ENCODE assay signal across 8 cellular contexts in genomic region chr3:184361532-184361931, GRCh38. TPM values are rescaled to one million over a fixed set of nuclear protein-coding genes. Genes with fewer than 3 reads are reported as not detected.
DNase-seq lines count a peak whose midpoint lies in the region; ATAC-seq and TF ChIP-seq lines count a peak whose summit lies in the region.

TSS of gene CLCN2 (minus strand) at chr3:184361605. CDS start at chr3:184361479, 126 bp downstream.
TSS of gene POLR2H (plus strand) at chr3:184361710. CDS start at chr3:184363493, 1,783 bp downstream.

- H3K4me3 ChIP-seq in foreskin fibroblast (ENCODE audit: low read depth in 1 of 2, low read length in 2 of 2): peak within 1 kb of the TSS; percentile 62 to 80
- peak within 1 kb of the TSS; percentile 70 for H3K4me3 ChIP-seq in neural cell (ENCODE audit: low read length)
- H3K4me3 ChIP-seq in thyroid gland (replicated peaks in 1 of 3): peak within 1 kb of the TSS; percentile 56 to 85 (median 76)

- no peaks in the 10 kb centered on the region for H3K9me2 ChIP-seq in neural cell (ENCODE audit: insufficient read depth, low read length)

- peak in 2 of 3 experiments; percentile 37 to 51 for DNase-seq in activated CD8-positive, alpha-beta memory T cell treated with anti-CD3 and anti-CD28 coated beads for 48 hours (ENCODE audit: low read depth in 2 of 3, low spot score in 2 of 3)
- DNase-seq in activated CD8-positive, alpha-beta memory T cell treated with anti-CD3 and anti-CD28 coated beads for 24 hours: no peak
- DNase-seq in NCI-H526 treated with DMSO at 0.1 percent for 48 hours (lab: John Stamatoyannopoulos, UW): peak; percentile 49
- DNase-seq in foreskin fibroblast: peak; percentile 65 to 88
- DNase-seq in thyroid gland: peak; percentile 65 to 68

- H3K9ac ChIP-seq in neural cell (ENCODE audit: low read length): peak within 1 kb of the TSS; percentile 90

- TF ChIP-seq CTCF in foreskin fibroblast (IDR thresholded peaks at IDR 0.05; ENCODE audit: low read depth, low read length): no peak
- no peak for TF ChIP-seq CTCF in neural cell (IDR thresholded peaks at IDR 0.05; ENCODE audit: poor library complexity, severe bottlenecking)
- TF ChIP-seq CTCF in thyroid gland (IDR thresholded peaks at IDR 0.05): no peak

- 1% methylated on average over 21 of the region's 56 CpGs; no CpG with 5 or more reads in 1 of the 2 donors for WGBS in thyroid gland, 2 donors

- peak within 1 kb of the TSS; percentile 94 for H3K4me3 Mint-ChIP-seq in activated T-helper 17 cell treated with anti-CD3 and anti-CD28 coated beads, Interleukin-2, amount 50 U/mL, for 72 hours

- H3K36me3 ChIP-seq in neural cell (ENCODE audit: insufficient read depth, low read length) (no peaks in the 10 kb centered on the region), thyroid gland (peaks cover 0 to 3% of the 10 kb centered on the region in 2 donors)

- H3K9me3 Mint-ChIP-seq in activated T-helper 17 cell treated with anti-CD3 and anti-CD28 coated beads, Interleukin-2, amount 50 U/mL, for 72 hours: no peaks in the 10 kb centered on the region

- H3K4me1 ChIP-seq in thyroid gland: peaks cover 21 to 26% of the 10 kb centered on the region in 2 donors

- H3K9me3 ChIP-seq in neural cell (ENCODE audit: low read length) (no peaks in the 10 kb centered on the region), thyroid gland (no peaks in the 10 kb centered on the region)

- no peak for TF ChIP-seq RAD21 in neural cell (conservative IDR thresholded peaks at IDR 0.05)

- peaks cover 35% of the 10 kb centered on the region for H3K36me3 Mint-ChIP-seq in activated T-helper 17 cell treated with anti-CD3 and anti-CD28 coated beads, Interleukin-2, amount 50 U/mL, for 72 hours (ENCODE audit: low read depth)

- peak; percentile 74 to 85 for TF ChIP-seq POLR2A in thyroid gland (IDR thresholded peaks at IDR 0.05)

- H3K79me2 ChIP-seq in neural cell (replicated peaks; ENCODE audit: insufficient read depth, low read length): peaks cover 16% of the 10 kb centered on the region

- peak within 1 kb of the TSS; percentile 98 for H3K27ac Mint-ChIP-seq in activated T-helper 17 cell treated with anti-CD3 and anti-CD28 coated beads, Interleukin-2, amount 50 U/mL, for 72 hours

- no peaks in the 10 kb centered on the region for H3K27me3 ChIP-seq in neural cell (ENCODE audit: insufficient read depth, low read depth, low read length)
- H3K27me3 ChIP-seq in thyroid gland: no peaks in the 10 kb centered on the region

- intact Hi-C loops in thyroid gland (cut with DNase I): no loop called here

- H2AFZ ChIP-seq in neural cell (ENCODE audit: low read depth, low read length): peak within 1 kb of the TSS; percentile 60

- no peaks in the 10 kb centered on the region for H4K20me1 ChIP-seq in neural cell (ENCODE audit: insufficient read depth)

- peak within 1 kb of the TSS; percentile 84 for H3K4me2 ChIP-seq in neural cell (ENCODE audit: low read length)

- no peaks in the 10 kb centered on the region for H3F3A ChIP-seq in neural cell (ENCODE audit: insufficient read depth, low read length, poor library complexity, severe bottlenecking)

- H3K27me3 Mint-ChIP-seq in activated T-helper 17 cell treated with anti-CD3 and anti-CD28 coated beads, Interleukin-2, amount 50 U/mL, for 72 hours: no peaks in the 10 kb centered on the region

- peak; percentile 25 for ATAC-seq in HG02870 (IDR thresholded peaks at IDR 0.05; ENCODE audit: unreplicated experiment)
- peak; percentile 59 for ATAC-seq in activated T-helper 17 cell treated with anti-CD3 and anti-CD28 coated beads, Interleukin-2, amount 50 U/mL, for 72 hours (replicated peaks)

- H3K4me1 Mint-ChIP-seq in activated T-helper 17 cell treated with anti-CD3 and anti-CD28 coated beads, Interleukin-2, amount 50 U/mL, for 72 hours: peaks cover 15% of the 10 kb centered on the region

- H3K27ac ChIP-seq in neural cell (ENCODE audit: low read length) (peak within 1 kb of the TSS; percentile 87), thyroid gland (peak within 1 kb of the TSS; percentile 96 to 100 (median 98))

- TF ChIP-seq EP300 in neural cell (conservative IDR thresholded peaks at IDR 0.05; ENCODE audit: poor library complexity, severe bottlenecking): no peak

TF ChIP-seq in neural cell, 6 proteins besides CTCF, POLR2A, EP300 and RAD21:
- TF ChIP-seq REST (IDR thresholded peaks at IDR 0.05; ENCODE audit: borderline replicate concordance): peak; percentile 13
- TF ChIP-seq TAF1 (IDR thresholded peaks at IDR 0.05; ENCODE audit: low read depth): no peak
- no peak for TF ChIP-seq EZH2 (IDR thresholded peaks at IDR 0.05; ENCODE audit: borderline replicate concordance, insufficient read depth, low read length, poor library complexity, severe bottlenecking)
- TF ChIP-seq SMC3 (conservative IDR thresholded peaks at IDR 0.05; ENCODE audit: poor library complexity): no peak
- TF ChIP-seq MXI1 (conservative IDR thresholded peaks at IDR 0.05; ENCODE audit: poor library complexity, severe bottlenecking): peak; percentile 81
- peak; percentile 23 for TF ChIP-seq POLR2AphosphoS5 (IDR thresholded peaks at IDR 0.05)

RNA-seq across cellular contexts. Expression of gene CLCN2, which starts in this region (rescaled TPM):
- total RNA-seq in activated T-helper 17 cell treated with anti-CD3 and anti-CD28 coated beads, Interleukin-2, amount 50 U/mL, for 72 hours: 10 to 100 TPM in 1 of 2 donors, 1 to 10 TPM in 1; 9.5 to 13.7 TPM
- 13.4 and 14.0 TPM in 2 replicates for polyA plus RNA-seq in neural cell
- polyA minus RNA-seq in neural cell: 16.1 and 17.4 TPM in 2 replicates
- 1 to 10 TPM; 4.3 to 7.6 (median 5.2) TPM for total RNA-seq in thyroid gland

RNA-seq across cellular contexts. Expression of gene POLR2H, which starts in this region (rescaled TPM):
- total RNA-seq in activated T-helper 17 cell treated with anti-CD3 and anti-CD28 coated beads, Interleukin-2, amount 50 U/mL, for 72 hours: 100 to 1,000 TPM; 156 to 183 TPM
- 155 and 185 TPM in 2 replicates for polyA plus RNA-seq in neural cell
- polyA minus RNA-seq in neural cell: 51.9 and 66.4 TPM in 2 replicates
- 100 to 1,000 TPM in 1 of 4 donors, 10 to 100 TPM in 3; 58.1 to 113 (median 85.6) TPM for total RNA-seq in thyroid gland
